9 cellular contexts compared by ENCODE assay signal in the genomic region with DNA sequence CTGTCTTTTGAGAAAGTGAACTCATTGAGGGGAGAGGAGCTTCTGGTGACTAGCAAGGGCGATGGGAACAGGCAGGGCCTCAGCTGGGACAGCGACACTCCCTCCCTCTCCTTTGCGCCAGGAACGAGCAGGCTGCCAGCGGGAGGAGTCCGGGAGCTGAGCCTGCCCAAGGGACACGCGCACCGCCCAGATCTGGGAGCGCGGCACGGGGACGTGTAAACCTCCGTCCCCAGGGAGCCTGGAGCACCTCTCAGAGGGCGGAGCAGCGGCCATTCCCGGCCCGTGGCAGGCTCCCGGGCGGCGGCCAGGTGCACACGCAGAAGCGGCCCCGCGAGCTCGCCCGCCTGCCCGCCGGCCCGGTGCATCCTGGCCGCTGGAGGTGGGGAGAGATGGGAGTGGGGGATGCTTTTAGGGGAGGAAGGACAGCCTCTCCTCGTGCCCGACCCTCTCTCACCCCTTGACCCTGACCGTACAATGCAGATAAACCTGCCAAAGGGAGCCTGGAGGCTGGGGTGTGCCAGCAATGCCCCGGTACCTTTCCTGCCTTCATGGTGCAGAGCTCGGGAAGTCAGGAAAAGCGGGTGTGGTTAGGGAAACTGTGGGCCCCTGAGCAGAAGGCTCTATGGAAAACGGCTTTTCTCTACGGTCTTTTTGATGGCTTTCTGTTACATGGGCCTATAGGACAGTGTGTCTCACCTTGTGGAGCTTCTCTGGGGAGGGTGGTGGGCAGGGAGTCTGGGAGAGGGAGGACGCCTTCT. TPM values are rescaled to one million over a fixed set of nuclear protein-coding genes. Genes with fewer than 3 reads are reported as not detected.
DNase-seq lines count a peak whose midpoint lies in the region; FAIRE-seq and TF ChIP-seq lines count a peak whose summit lies in the region.
"Had no signal": no experiment of that assay in that cellular context is flagged by ENCODE, and none has a peak within 500 bp of the region (broad histone marks: within the 10 kb centered on the region; RNA-seq: fewer than 3 reads in every experiment).

No MANE protein-coding gene starts in this region.

- DNase-seq in DMS53 treated with DMSO at 0.1 percent for 48 hours (lab: John Stamatoyannopoulos, UW; ENCODE audit: unreplicated experiment) (peak; percentile 59), NCI-H526 treated with DMSO at 0.1 percent for 48 hours (lab: John Stamatoyannopoulos, UW) (peak; percentile 75), frontal cortex (ENCODE audit: low spot score in 2 of 2) (peak; percentile 33 to 40), occipital lobe (lab: John Stamatoyannopoulos, UW) (peak; percentile 76), inferior parietal cortex (ENCODE audit: extremely low spot score) (no peak), cerebellar nuclear complex (lab: John Stamatoyannopoulos, UW) (no peak), GDM1 (lab: John Stamatoyannopoulos, UW) (no peak), CD14-positive monocyte (ENCODE audit: low spot score) (no peak)

- peaks cover 46 to 64% (median 52%) of the 10 kb centered on the region in 3 donors for H3K27me3 Mint-ChIP-seq in CD14-positive monocyte (ENCODE audit: low read depth in 3 of 3)

- peak overlapping the region in 1 of 7 donors; percentile 9 for H3K27ac Mint-ChIP-seq in CD14-positive monocyte

- peaks cover 0 to 6% (median 0%) of the 10 kb centered on the region in 7 donors for H3K9me3 Mint-ChIP-seq in CD14-positive monocyte

- intact Hi-C loops in CD14-positive monocyte (cut with micrococcal nuclease) = no loop called here

- FAIRE-seq in frontal cortex (lab: Jason Lieb, UNC) = no peak
- FAIRE-seq: TTC549 had no signal

- no peak for TF ChIP-seq CTCF in CD14-positive monocyte (IDR thresholded peaks at IDR 0.05)

- no peaks in the 10 kb centered on the region for H3K36me3 Mint-ChIP-seq in CD14-positive monocyte

- H3K4me3 Mint-ChIP-seq in CD14-positive monocyte = peak overlapping the region in 1 of 2 donors; percentile 77

- peaks cover 2% of the 10 kb centered on the region for H3K4me1 Mint-ChIP-seq in CD14-positive monocyte

RNA-seq across cellular contexts. Expression of a gene that starts 2.2 kb away (rescaled TPM):
- total RNA-seq in frontal cortex (57.9 TPM), occipital lobe (138 TPM)
- not detected for polyA plus RNA-seq in CD14-positive monocyte

Comparison
In these comparisons a context has a peak if more than half of its experiments do, and no peak if none do; other contexts are left out.
1. DNase-seq: peak in DMS53 treated with DMSO at 0.1 percent for 48 hours (single experiment), NCI-H526 treated with DMSO at 0.1 percent for 48 hours (single experiment), frontal cortex (2 of 2) and occipital lobe (single experiment); none in inferior parietal cortex (single experiment), cerebellar nuclear complex (0 of 2), GDM1 (single experiment) and CD14-positive monocyte (single experiment).